9 cellular contexts compared by ENCODE assay signal in the genomic region with DNA sequence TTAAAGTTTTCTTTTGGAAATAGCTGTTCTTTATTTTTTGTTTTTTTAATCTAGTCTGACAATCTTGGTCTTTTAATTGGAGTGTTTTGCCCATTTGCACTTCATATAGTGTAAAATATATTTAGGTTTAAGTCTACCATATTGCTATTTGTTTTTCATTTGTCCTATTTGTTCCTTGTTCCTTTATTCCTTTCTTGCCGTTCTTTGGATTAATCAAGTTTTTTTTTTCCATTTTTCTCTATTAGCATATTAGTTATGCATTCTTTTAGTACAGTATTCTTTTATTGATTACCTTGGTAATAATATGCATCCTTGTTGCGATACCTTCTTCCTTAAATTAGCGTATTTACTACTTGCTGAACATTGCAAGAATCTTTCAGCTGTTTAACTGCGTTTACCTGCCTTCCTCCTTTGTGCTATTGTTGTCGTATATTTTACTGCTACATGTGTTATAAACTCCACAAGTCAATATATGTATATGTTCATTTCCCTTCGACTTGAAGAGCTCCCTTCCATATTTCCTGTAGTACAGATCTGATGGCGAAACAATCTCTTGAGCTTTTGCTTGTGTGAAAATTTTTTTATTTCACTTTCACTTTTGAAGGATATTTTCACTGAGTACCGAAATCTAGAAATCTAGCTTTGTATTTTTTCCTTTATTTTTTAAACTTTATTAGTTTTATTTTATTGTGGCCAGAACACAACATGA. TPM values are rescaled to one million over a fixed set of nuclear protein-coding genes. Genes with fewer than 3 reads are reported as not detected.
DNase-seq lines count a peak whose midpoint lies in the region; TF ChIP-seq lines count a peak whose summit lies in the region.
"Had no signal": no experiment of that assay in that cellular context is flagged by ENCODE, and none has a peak within 500 bp of the region (broad histone marks: within the 10 kb centered on the region; RNA-seq: fewer than 3 reads in every experiment).

No MANE protein-coding gene starts in this region.

- peaks cover 9% of the 10 kb centered on the region; the same call in 1 of the 2 replicates for H3K4me1 Mint-ChIP-seq in HFFc6 (ENCODE audit: low read depth)
- H3K4me1 Mint-ChIP-seq in activated CD4-positive, alpha-beta memory T cell treated with anti-CD3 and anti-CD28 coated beads for 36 hours (ENCODE audit: low read depth), result peaks cover 8% of the 10 kb centered on the region
- peaks cover 5% of the 10 kb centered on the region for H3K4me1 Mint-ChIP-seq in nephron progenitor cell

- intact Hi-C loops in activated CD4-positive, alpha-beta memory T cell treated with anti-CD3 and anti-CD28 coated beads for 36 hours (cut with micrococcal nuclease), result no loop called here

- H3K9me3 Mint-ChIP-seq in HFFc6 (no peaks in the 10 kb centered on the region), nephron progenitor cell (peaks cover 14% of the 10 kb centered on the region)
- H3K9me3 Mint-ChIP-seq in activated CD4-positive, alpha-beta memory T cell treated with anti-CD3 and anti-CD28 coated beads for 36 hours, result no peaks in the 10 kb centered on the region

- H3K4me3 Mint-ChIP-seq in HFFc6, result peak overlapping the region; percentile 28; the same call in 1 of the 2 replicates
- peak overlapping the region; percentile 60 for H3K4me3 Mint-ChIP-seq in activated CD4-positive, alpha-beta memory T cell treated with anti-CD3 and anti-CD28 coated beads for 36 hours
- H3K4me3 Mint-ChIP-seq in nephron progenitor cell, result no peak overlapping the region

- H3K27me3 Mint-ChIP-seq in HFFc6 (ENCODE audit: insufficient read depth) (peaks cover 48% of the 10 kb centered on the region), nephron progenitor cell (ENCODE audit: low read depth, poor library complexity) (peaks cover 99% of the 10 kb centered on the region)
- H3K27me3 Mint-ChIP-seq in activated CD4-positive, alpha-beta memory T cell treated with anti-CD3 and anti-CD28 coated beads for 36 hours, result no peaks in the 10 kb centered on the region

- TF ChIP-seq CTCF in HFFc6 (IDR thresholded peaks at IDR 0.05) (no peak), liver (IDR thresholded peaks at IDR 0.05; ENCODE audit: low read depth, low read length, missing input control) (no peak), foreskin fibroblast (IDR thresholded peaks at IDR 0.05; ENCODE audit: low read depth, low read length) (no peak), nephron progenitor cell (IDR thresholded peaks at IDR 0.05) (no peak)

- TF ChIP-seq RAD21 in liver (IDR thresholded peaks at IDR 0.05), result no peak

- H3K27ac Mint-ChIP-seq in HFFc6 (no peak overlapping the region), nephron progenitor cell (no peak overlapping the region)
- no peak overlapping the region for H3K27ac Mint-ChIP-seq in activated CD4-positive, alpha-beta memory T cell treated with anti-CD3 and anti-CD28 coated beads for 36 hours

- H2AFZ ChIP-seq in ACC112 (ENCODE audit: low read length, unreplicated experiment), result no peak overlapping the region

- WGBS in liver, result 52% methylated on average over 8 of the region's 8 CpGs

- CTCF ChIA-PET in activated CD4-positive, alpha-beta memory T cell treated with anti-CD3 and anti-CD28 coated beads for 36 hours (lab: Charles Lee), result interaction anchor here (0.5 to 2.7 kb wide), 8 partner anchors 9 to 582 kb away, joined by 3 to 12 read pairs (median 4); a partner anchor contains a TSS

- H3K4me1 ChIP-seq in ACC112 (ENCODE audit: control insufficient read depth, insufficient read depth, low read length, unreplicated experiment), result no peaks in the 10 kb centered on the region
- H3K4me1 ChIP-seq in liver (ENCODE audit: control insufficient read depth in 4 of 4, insufficient read depth in 4 of 4, low read length in 3 of 4), result peaks cover 0 to 10% (median 0%) of the 10 kb centered on the region in 4 donors
- H3K4me1 ChIP-seq: HAP-1 had no signal

- POLR2A ChIA-PET in activated CD4-positive, alpha-beta memory T cell treated with anti-CD3 and anti-CD28 coated beads for 36 hours (lab: Charles Lee), result no interaction called here

- H3K79me2 ChIP-seq in ACC112 (ENCODE audit: control insufficient read depth, insufficient read depth, low read length, unreplicated experiment), result peaks cover 51% of the 10 kb centered on the region

- no peak for DNase-seq in HFFc6
- no peak for DNase-seq in activated CD4-positive, alpha-beta memory T cell treated with anti-CD3 and anti-CD28 coated beads for 36 hours
- no peak for DNase-seq in C1 segment of cervical spinal cord (lab: John Stamatoyannopoulos, UW)
- DNase-seq in mesenteric fat pad (ENCODE audit: low spot score), result no peak
- no peak for DNase-seq in foreskin fibroblast
- DNase-seq in nephron progenitor cell, result no peak

- H3K9ac ChIP-seq in liver (ENCODE audit: low read depth in 1 of 2, low read length in 2 of 2), result peak overlapping the region in 1 of 2 donors; percentile 39

- H3K36me3 ChIP-seq in ACC112 (ENCODE audit: insufficient read depth, low read length), result peaks cover 18% of the 10 kb centered on the region
- H3K36me3 ChIP-seq in liver (ENCODE audit: control insufficient read depth in 4 of 4, insufficient read depth in 3 of 4, low read depth in 1 of 4, low read length in 3 of 4), result no peaks in the 10 kb centered on the region
- H3K36me3 ChIP-seq: HAP-1 had no signal

- H3K9me3 ChIP-seq in liver (ENCODE audit: control insufficient read depth in 4 of 4, low read length in 3 of 4), result no peaks in the 10 kb centered on the region
- H3K9me3 ChIP-seq: HAP-1 had no signal

- peak overlapping the region; percentile 27; the same call in 1 of the 2 replicates for H3K27ac ChIP-seq in ACC112 (ENCODE audit: low read depth, low read length)
- no peak overlapping the region for H3K27ac ChIP-seq in liver (ENCODE audit: low read depth in 1 of 2, low read length in 2 of 2)

- H3K4me3 ChIP-seq in ACC112 (ENCODE audit: low read depth, low read length), result peak overlapping the region; percentile 62
- H3K4me3 ChIP-seq in liver (ENCODE audit: low read depth in 1 of 3, low read length in 3 of 3), result peak overlapping the region; percentile 20 to 54 (median 39)
- no peak overlapping the region for H3K4me3 ChIP-seq in foreskin fibroblast (ENCODE audit: low read depth in 1 of 2, low read length in 2 of 2)
- H3K4me3 ChIP-seq: HAP-1 had no signal

- no peaks in the 10 kb centered on the region for H3K36me3 Mint-ChIP-seq in HFFc6 (ENCODE audit: low read depth)
- no peaks in the 10 kb centered on the region for H3K36me3 Mint-ChIP-seq in activated CD4-positive, alpha-beta memory T cell treated with anti-CD3 and anti-CD28 coated beads for 36 hours
- no peaks in the 10 kb centered on the region for H3K36me3 Mint-ChIP-seq in nephron progenitor cell (ENCODE audit: low read depth)

- H3K27me3 ChIP-seq in ACC112 (ENCODE audit: insufficient read depth, low read length), result peaks cover 3% of the 10 kb centered on the region; the same call in 1 of the 2 replicates
- H3K27me3 ChIP-seq in liver (ENCODE audit: control insufficient read depth in 4 of 4, insufficient read depth in 4 of 4, low read length in 3 of 4), result no peaks in the 10 kb centered on the region

TF ChIP-seq in liver, 16 proteins besides CTCF, POLR2A, EP300 and RAD21 (continues in another document):
- no peak for TF ChIP-seq FOXA1 (IDR thresholded peaks at IDR 0.05)
- TF ChIP-seq HNF4G (IDR thresholded peaks at IDR 0.05), result no peak
- no peak for TF ChIP-seq YY1 (IDR thresholded peaks at IDR 0.05)
- TF ChIP-seq, protein P1, sequence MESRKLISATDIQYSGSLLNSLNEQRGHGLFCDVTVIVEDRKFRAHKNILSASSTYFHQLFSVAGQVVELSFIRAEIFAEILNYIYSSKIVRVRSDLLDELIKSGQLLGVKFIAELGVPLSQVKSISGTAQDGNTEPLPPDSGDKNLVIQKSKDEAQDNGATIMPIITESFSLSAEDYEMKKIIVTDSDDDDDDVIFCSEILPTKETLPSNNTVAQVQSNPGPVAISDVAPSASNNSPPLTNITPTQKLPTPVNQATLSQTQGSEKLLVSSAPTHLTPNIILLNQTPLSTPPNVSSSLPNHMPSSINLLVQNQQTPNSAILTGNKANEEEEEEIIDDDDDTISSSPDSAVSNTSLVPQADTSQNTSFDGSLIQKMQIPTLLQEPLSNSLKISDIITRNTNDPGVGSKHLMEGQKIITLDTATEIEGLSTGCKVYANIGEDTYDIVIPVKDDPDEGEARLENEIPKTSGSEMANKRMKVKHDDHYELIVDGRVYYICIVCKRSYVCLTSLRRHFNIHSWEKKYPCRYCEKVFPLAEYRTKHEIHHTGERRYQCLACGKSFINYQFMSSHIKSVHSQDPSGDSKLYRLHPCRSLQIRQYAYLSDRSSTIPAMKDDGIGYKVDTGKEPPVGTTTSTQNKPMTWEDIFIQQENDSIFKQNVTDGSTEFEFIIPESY (IDR thresholded peaks at IDR 0.05), result no peak
- TF ChIP-seq FOXA2 (IDR thresholded peaks at IDR 0.05), result no peak
- TF ChIP-seq, protein P2, sequence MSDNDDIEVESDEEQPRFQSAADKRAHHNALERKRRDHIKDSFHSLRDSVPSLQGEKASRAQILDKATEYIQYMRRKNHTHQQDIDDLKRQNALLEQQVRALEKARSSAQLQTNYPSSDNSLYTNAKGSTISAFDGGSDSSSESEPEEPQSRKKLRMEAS (IDR thresholded peaks at IDR 0.05), result no peak
- no peak for TF ChIP-seq JUND (IDR thresholded peaks at IDR 0.05)
- TF ChIP-seq TAF1 (conservative IDR thresholded peaks at IDR 0.05), result no peak
- TF ChIP-seq GABPA (IDR thresholded peaks at IDR 0.05 in 1 of 2, conservative IDR thresholded peaks at IDR 0.05 in 1 of 2), result no peak

RNA-seq across cellular contexts. Expression of a gene that starts 23.9 kb away (rescaled TPM):
- not detected for total RNA-seq in HFFc6 (2021; fragmentation: NEBNext Ultra II Directional; extraction: Animal tissue kit (Norgen Biotek cat#: 25700))
- 1 to 10 TPM in 1 of 2 experiments, under 1 TPM in 1; 0.87 to 1.4 TPM for total RNA-seq in activated CD4-positive, alpha-beta memory T cell treated with anti-CD3 and anti-CD28 coated beads for 36 hours
- total RNA-seq in liver (under 1 TPM in 1 of 2 donors, not detected in 1; 0.47 TPM), mesenteric fat pad (4.2 TPM)
- polyA plus RNA-seq in liver, result under 1 TPM; 0.32 to 0.38 TPM

RNA-seq across cellular contexts. Expression of a gene that starts 35.2 kb away (rescaled TPM):
- 10 to 100 TPM; 12.0 to 53.5 (median 48.2) TPM for total RNA-seq in HFFc6 (2021; fragmentation: NEBNext Ultra II Directional; extraction: Animal tissue kit (Norgen Biotek cat#: 25700))
- 1 to 10 TPM; 9.0 to 9.5 TPM for total RNA-seq in activated CD4-positive, alpha-beta memory T cell treated with anti-CD3 and anti-CD28 coated beads for 36 hours
- total RNA-seq in liver (10 to 100 TPM; 35.7 to 80.3 TPM), mesenteric fat pad (27.3 TPM)
- polyA plus RNA-seq in liver, result 10 to 100 TPM; 64.5 to 80.2 TPM

Comparison
In these comparisons a context has a peak if more than half of its experiments do, and no peak if none do; other contexts are left out.
1. H3K4me3 ChIP-seq: peak in ACC112 (single experiment) and liver (3 of 3); none in foreskin fibroblast (0 of 2).